9 cellular contexts compared by ENCODE assay signal in genomic region chr3:122356402-122356801, GRCh38. TPM values are rescaled to one million over a fixed set of nuclear protein-coding genes. Genes with fewer than 3 reads are reported as not detected.
DNase-seq lines count a peak whose midpoint lies in the region; ATAC-seq and TF ChIP-seq lines count a peak whose summit lies in the region.
"Had no signal": no experiment of that assay in that cellular context is flagged by ENCODE, and none has a peak within 500 bp of the region (broad histone marks: within the 10 kb centered on the region; RNA-seq: fewer than 3 reads in every experiment).

No MANE protein-coding gene starts in this region.

- CTCF ChIA-PET in BJ (lab: Yijun Ruan, JAX): interaction anchor here (0.6 kb wide), 3 partner anchors 255 to 1543 kb away, joined by 3 read pairs; no protein-coding TSS in a partner anchor

- no peak overlapping the region for H3K4me3 Mint-ChIP-seq in naive thymus-derived CD8-positive, alpha-beta T cell
- no peak overlapping the region for H3K4me3 Mint-ChIP-seq in immature natural killer cell
- H3K4me3 Mint-ChIP-seq: IgD-negative memory B cell had no signal

- DNase-seq in BJ (ENCODE audit: low read depth) (no peak), NCI-H69 (lab: John Stamatoyannopoulos, UW) (peak; percentile 53), cardiac fibroblast (ENCODE audit: low read depth in 2 of 2) (peak; percentile 21 to 54), immature natural killer cell (no peak)
- peak in 6 of 10 donors; percentile 3 to 36 (median 18) for DNase-seq in naive thymus-derived CD8-positive, alpha-beta T cell

- no peaks in the 10 kb centered on the region for H3K27me3 Mint-ChIP-seq in naive thymus-derived CD8-positive, alpha-beta T cell
- H3K27me3 Mint-ChIP-seq in immature natural killer cell (ENCODE audit: low read depth in 3 of 3): no peaks in the 10 kb centered on the region
- H3K27me3 Mint-ChIP-seq: IgD-negative memory B cell had no signal

- no peaks in the 10 kb centered on the region; the same call in 1 of the 2 replicates for H3K36me3 ChIP-seq in BJ (ENCODE audit: control insufficient read depth, insufficient read depth, low read length)

- H3K4me1 Mint-ChIP-seq in naive thymus-derived CD8-positive, alpha-beta T cell: peaks cover 0 to 6% (median under 1%) of the 10 kb centered on the region in 4 donors
- no peaks in the 10 kb centered on the region for H3K4me1 Mint-ChIP-seq in immature natural killer cell
- H3K4me1 Mint-ChIP-seq: IgD-negative memory B cell had no signal

- no peak for ATAC-seq in naive thymus-derived CD8-positive, alpha-beta T cell
- ATAC-seq in GM21390 (IDR thresholded peaks at IDR 0.05; ENCODE audit: unreplicated experiment) (no peak), GM19351 (IDR thresholded peaks at IDR 0.05; ENCODE audit: unreplicated experiment) (no peak)

- peak; percentile 27; the same call in 1 of the 2 replicates for TF ChIP-seq CTCF in BJ (IDR thresholded peaks at IDR 0.05; ENCODE audit: insufficient read depth, low read depth, low read length)
- TF ChIP-seq CTCF in GM12874 (IDR thresholded peaks at IDR 0.05; ENCODE audit: insufficient read depth, low read depth, low read length): peak; percentile 46
- peak; percentile 47 for TF ChIP-seq CTCF in cardiac fibroblast (IDR thresholded peaks at IDR 0.05; ENCODE audit: low read depth, low read length)

- H3K27ac Mint-ChIP-seq in naive thymus-derived CD8-positive, alpha-beta T cell: peak overlapping the region in 4 of 10 donors; percentile 14 to 63 (median 44)
- no peak overlapping the region for H3K27ac Mint-ChIP-seq in immature natural killer cell

- POLR2A ChIA-PET in BJ (lab: Charles Lee): no interaction called here
- POLR2A ChIA-PET in naive thymus-derived CD8-positive, alpha-beta T cell (lab: Charles Lee): no interaction called here

- H3K36me3 Mint-ChIP-seq in naive thymus-derived CD8-positive, alpha-beta T cell: peaks cover 0 to 17% (median 0%) of the 10 kb centered on the region in 3 donors
- H3K36me3 Mint-ChIP-seq in immature natural killer cell: peaks cover 5 to 13% (median 8%) of the 10 kb centered on the region in 3 donors
- H3K36me3 Mint-ChIP-seq: IgD-negative memory B cell had no signal

- H3K9me3 Mint-ChIP-seq in naive thymus-derived CD8-positive, alpha-beta T cell: no peaks in the 10 kb centered on the region
- H3K9me3 Mint-ChIP-seq in immature natural killer cell: no peaks in the 10 kb centered on the region
- H3K9me3 Mint-ChIP-seq: IgD-negative memory B cell had no signal

- H3K4me3 ChIP-seq in BJ (ENCODE audit: low read depth, low read length): no peak overlapping the region
- no peak overlapping the region for H3K4me3 ChIP-seq in cardiac fibroblast (replicated peaks in 1 of 2; ENCODE audit: low read depth in 2 of 2, low read length in 2 of 2)

- no peaks in the 10 kb centered on the region for H3K27me3 ChIP-seq in BJ (ENCODE audit: control insufficient read depth, insufficient read depth, low read length)

RNA-seq across cellular contexts. Expression of gene MIX23, which starts 26.6 kb away (rescaled TPM):
- polyA plus RNA-seq in BJ (2011; rRNA removed): 3.7 and 11.9 TPM in 2 replicates
- polyA minus RNA-seq in BJ (2011; rRNA and poly(A)+ RNA removed): 3.3 and 4.0 TPM in 2 replicates
- 10 to 100 TPM; 22.4 to 35.1 TPM for total RNA-seq in naive thymus-derived CD8-positive, alpha-beta T cell
- 10 to 100 TPM; 17.1 to 28.2 (median 23.5) TPM for polyA plus RNA-seq in naive thymus-derived CD8-positive, alpha-beta T cell
- polyA plus RNA-seq in immature natural killer cell: 10 to 100 TPM in 2 of 3 donors, 1 to 10 TPM in 1; 1.9 to 17.1 (median 12.7) TPM

RNA-seq across cellular contexts. Expression of gene FAM162A, which starts 27.6 kb away (rescaled TPM):
- polyA plus RNA-seq in BJ (2011; rRNA removed) (23.9 and 50.8 TPM in 2 replicates), immature natural killer cell (10 to 100 TPM; 49.0 to 65.6 (median 63.9) TPM)
- polyA minus RNA-seq in BJ (2011; rRNA and poly(A)+ RNA removed): 2.8 and 3.5 TPM in 2 replicates
- total RNA-seq in naive thymus-derived CD8-positive, alpha-beta T cell: 10 to 100 TPM; 31.3 to 35.8 TPM
- 100 to 1,000 TPM; 114 to 132 (median 131) TPM for polyA plus RNA-seq in naive thymus-derived CD8-positive, alpha-beta T cell

RNA-seq across cellular contexts. Expression of gene CSTA, which starts 31.4 kb away (rescaled TPM):
- polyA plus RNA-seq in BJ (2011; rRNA removed) (0.49 and 0.70 TPM in 2 replicates), immature natural killer cell (1 to 10 TPM in 2 of 3 donors, under 1 TPM in 1; 0.63 to 4.1 (median 1.5) TPM)
- polyA minus RNA-seq in BJ (2011; rRNA and poly(A)+ RNA removed): not detected in 2 replicates
- not detected for total RNA-seq in naive thymus-derived CD8-positive, alpha-beta T cell
- under 1 TPM in 2 of 3 donors, not detected in 1; 0.26 to 0.29 TPM for polyA plus RNA-seq in naive thymus-derived CD8-positive, alpha-beta T cell
- polyA plus RNA-seq: IgD-negative memory B cell had no signal

RNA-seq across cellular contexts. Expression of gene WDR5B, which starts 59.5 kb away (rescaled TPM):
- 2.8 and 5.0 TPM in 2 replicates for polyA plus RNA-seq in BJ (2011; rRNA removed)
- 2.3 and 2.8 TPM in 2 replicates for polyA minus RNA-seq in BJ (2011; rRNA and poly(A)+ RNA removed)
- total RNA-seq in naive thymus-derived CD8-positive, alpha-beta T cell: 10 to 100 TPM; 12.3 to 12.7 TPM
- 1 to 10 TPM; 1.2 to 2.2 (median 1.7) TPM for polyA plus RNA-seq in naive thymus-derived CD8-positive, alpha-beta T cell
- 1 to 10 TPM in 2 of 3 donors, under 1 TPM in 1; 0.70 to 2.2 (median 1.3) TPM for polyA plus RNA-seq in immature natural killer cell

Comparison
In these comparisons a context has a peak if more than half of its experiments do, and no peak if none do; other contexts are left out.
1. DNase-seq: peak in NCI-H69 (single experiment), cardiac fibroblast (2 of 2) and naive thymus-derived CD8-positive, alpha-beta T cell (6 of 10); none in BJ (single experiment) and immature natural killer cell (0 of 3).
2. Peak in every context shown above with its lines, with median percentiles within 50 percentile points of each other: CTCF ChIP-seq.